8 cellular contexts compared by ENCODE assay signal in the genomic region with DNA sequence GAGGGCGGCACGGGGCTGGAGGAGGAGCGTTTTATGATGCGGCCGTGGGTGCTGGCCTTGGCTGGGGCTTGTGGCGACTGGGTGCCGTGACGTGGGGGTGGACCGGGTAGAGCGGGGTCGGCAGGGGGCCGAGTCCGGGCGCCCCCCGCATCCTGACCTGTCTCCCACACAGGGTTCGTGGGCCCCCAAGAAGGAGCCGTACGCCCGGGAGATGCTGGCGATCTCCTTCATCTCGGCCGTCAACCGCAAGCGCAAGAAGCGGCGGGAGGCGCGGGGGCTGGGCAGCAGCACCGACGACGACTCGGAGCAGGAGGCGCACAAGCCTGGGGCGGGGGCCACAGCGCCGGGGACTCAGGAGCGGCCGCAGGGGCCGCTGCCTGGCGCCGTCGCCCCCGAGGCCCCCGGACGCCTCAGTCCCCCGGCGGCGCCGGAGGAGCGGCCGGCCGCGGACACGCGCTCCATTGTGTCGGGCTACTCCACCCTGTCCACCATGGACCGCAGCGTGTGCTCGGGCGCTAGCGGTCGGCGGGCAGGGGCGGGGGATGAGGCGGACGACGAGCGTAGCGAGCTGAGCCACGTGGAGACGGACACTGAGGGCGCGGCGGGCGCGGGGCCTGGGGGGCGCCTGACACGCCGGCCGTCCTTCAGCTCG.
A peak's percentile ranks its signal among the peaks of the same experiment; 100 is the strongest.
DNase-seq lines count a peak whose midpoint lies in the region; ATAC-seq and TF ChIP-seq lines count a peak whose summit lies in the region.

No MANE protein-coding gene starts in this region.

- peak overlapping the region; percentile 11 for H3K4me3 ChIP-seq in retinal pigment epithelial cell (ENCODE audit: low read length)

- ATAC-seq in activated CD8-positive, alpha-beta T cell treated with anti-CD3 and anti-CD28 coated beads for 36 hours: peak; percentile 28
- ATAC-seq in left ventricle myocardium superior: peak; percentile 37

- peaks cover 10% of the 10 kb centered on the region for H3K4me1 Mint-ChIP-seq in activated CD8-positive, alpha-beta T cell treated with anti-CD3 and anti-CD28 coated beads for 36 hours (ENCODE audit: low read depth)

- H3K4me3 Mint-ChIP-seq in activated CD8-positive, alpha-beta T cell treated with anti-CD3 and anti-CD28 coated beads for 36 hours: peak overlapping the region; percentile 69

- peaks cover 30% of the 10 kb centered on the region for H3K27me3 Mint-ChIP-seq in activated CD8-positive, alpha-beta T cell treated with anti-CD3 and anti-CD28 coated beads for 36 hours

- TF ChIP-seq CTCF in GM10248 (IDR thresholded peaks at IDR 0.05; ENCODE audit: control extremely low read depth, extremely low read depth, low read depth, missing control alignments) (no peak), retinal pigment epithelial cell (conservative IDR thresholded peaks at IDR 0.05; ENCODE audit: low read depth, low read length) (no peak)
- TF ChIP-seq CTCF in activated CD8-positive, alpha-beta T cell treated with anti-CD3 and anti-CD28 coated beads for 36 hours (IDR thresholded peaks at IDR 0.05): no peak

- intact Hi-C loops in activated CD8-positive, alpha-beta T cell treated with anti-CD3 and anti-CD28 coated beads for 36 hours (cut with micrococcal nuclease): no loop called here
- intact Hi-C loops in left ventricle myocardium superior (cut with micrococcal nuclease): no loop called here

- H3K9me3 Mint-ChIP-seq in activated CD8-positive, alpha-beta T cell treated with anti-CD3 and anti-CD28 coated beads for 36 hours: no peaks in the 10 kb centered on the region

- CTCF ChIA-PET in GM10248 (lab: Yijun Ruan, JAX): interaction anchor here (0.6 to 3.1 kb wide), 14 partner anchors 13 to 158 kb away, joined by 3 to 15 read pairs (median 4); no protein-coding TSS in a partner anchor
- CTCF ChIA-PET in activated CD8-positive, alpha-beta T cell treated with anti-CD3 and anti-CD28 coated beads for 36 hours (lab: Charles Lee): interaction anchor here (0.6 to 2.8 kb wide), 23 partner anchors 12 to 161 kb away, joined by 3 to 13 read pairs (median 4); no protein-coding TSS in a partner anchor

- POLR2A ChIA-PET in GM10248 (lab: Yijun Ruan, JAX): no interaction called here
- POLR2A ChIA-PET in activated CD8-positive, alpha-beta T cell treated with anti-CD3 and anti-CD28 coated beads for 36 hours (lab: Charles Lee): no interaction called here

- DNase-seq in GM10248 (ENCODE audit: extremely low spot score): peak; percentile 26
- no peak for DNase-seq in activated CD8-positive, alpha-beta T cell treated with anti-CD3 and anti-CD28 coated beads for 36 hours
- no peak for DNase-seq in left ventricle myocardium superior
- no peak for DNase-seq in retinal pigment epithelial cell (ENCODE audit: low read depth)
- no peak for DNase-seq in cerebellum (ENCODE audit: low spot score)
- no peak for DNase-seq in activated effector memory CD4-positive, alpha-beta T cell treated with Interleukin-2 at 50 U/mL for 16 hours
- no peak for DNase-seq in NK-92 (lab: John Stamatoyannopoulos, UW; ENCODE audit: unreplicated experiment)
- no peak for DNase-seq in 8988T

- H3K36me3 Mint-ChIP-seq in activated CD8-positive, alpha-beta T cell treated with anti-CD3 and anti-CD28 coated beads for 36 hours (ENCODE audit: low read depth): no peaks in the 10 kb centered on the region

- H3K27ac Mint-ChIP-seq in activated CD8-positive, alpha-beta T cell treated with anti-CD3 and anti-CD28 coated beads for 36 hours: no peak overlapping the region
